8 cellular contexts compared by ENCODE assay signal in the genomic region with DNA sequence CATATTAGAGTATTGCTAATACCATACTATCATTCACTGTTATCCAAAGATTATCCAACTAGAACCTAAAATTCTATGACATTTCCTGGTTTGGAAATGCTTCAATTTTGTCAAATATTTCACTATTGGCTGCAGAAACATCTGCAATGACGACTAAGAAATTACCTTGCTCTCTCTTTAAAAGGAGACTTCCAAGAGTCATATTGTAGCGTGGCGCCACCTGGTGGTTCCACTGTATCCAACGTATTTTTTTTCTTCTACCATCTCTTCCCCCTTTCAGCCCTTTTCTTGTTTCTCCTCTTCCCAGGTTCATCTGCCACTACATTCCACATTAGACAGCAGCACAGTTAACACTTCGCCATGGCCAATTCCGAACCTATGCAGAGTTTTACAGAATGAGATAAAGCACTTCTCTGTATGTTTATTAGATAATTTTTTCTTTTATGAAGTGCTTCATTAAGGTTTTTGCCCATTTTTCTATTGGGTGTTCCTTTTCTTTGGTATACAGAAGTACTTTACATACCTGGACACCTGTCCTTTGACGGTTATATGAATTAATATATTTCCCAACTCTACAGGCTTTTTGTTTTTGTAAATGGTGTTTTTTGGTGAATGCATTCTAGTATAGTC.
A peak's percentile ranks its signal among the peaks of the same experiment; 100 is the strongest.
DNase-seq lines count a peak whose midpoint lies in the region; ATAC-seq lines count a peak whose summit lies in the region.

No MANE protein-coding gene starts in this region.

- ATAC-seq in GM18502 (IDR thresholded peaks at IDR 0.05; ENCODE audit: poor library complexity, unreplicated experiment) (peak; percentile 44), HG03060 (IDR thresholded peaks at IDR 0.05; ENCODE audit: low read depth, unreplicated experiment) (peak; percentile 14)

- DNase-seq in A172 (ENCODE audit: low spot score), result peak; percentile 74
- DNase-seq in NCI-H226, result peak; percentile 19
- DNase-seq in activated CD4-positive, alpha-beta T cell treated with anti-CD3 and anti-CD28 coated beads for 1 hour, result peak; percentile 71
- peak; percentile 74 for DNase-seq in cerebellar cortex (ENCODE audit: low spot score)
- DNase-seq in left kidney (ENCODE audit: low read depth, low spot score), result peak; percentile 86
- peak; percentile 75 to 82 for DNase-seq in stimulated activated CD4-positive, alpha-beta T cell treated with anti-CD3 and anti-CD28 coated beads, Interleukin-4, amount 100 ng/mL, for 4 hours

Comparison
In these comparisons a context has a peak if more than half of its experiments do, and no peak if none do; other contexts are left out.
1. Peak in every context shown above with its lines: DNase-seq and ATAC-seq.
2. DNase-seq: peak in every context shown above with its lines; median percentile 86 in left kidney; 78 in stimulated activated CD4-positive, alpha-beta T cell treated with anti-CD3 and anti-CD28 coated beads, Interleukin-4, amount 100 ng/mL, for 4 hours; 74 in A172; 74 in cerebellar cortex; 71 in activated CD4-positive, alpha-beta T cell treated with anti-CD3 and anti-CD28 coated beads for 1 hour; 19 in NCI-H226.